8 cellular contexts compared by ENCODE assay signal in genomic region chr2:28356095-28356911, GRCh38. TPM values are rescaled to one million over a fixed set of nuclear protein-coding genes. Genes with fewer than 3 reads are reported as not detected.
DNase-seq lines count a peak whose midpoint lies in the region; ATAC-seq and TF ChIP-seq lines count a peak whose summit lies in the region.

No MANE protein-coding gene starts in this region.

- H3K27ac ChIP-seq in SJSA1: peak overlapping the region; percentile 93
- peak overlapping the region; percentile 87 to 90 for H3K27ac ChIP-seq in tibial artery

- TF ChIP-seq CTCF in tibial artery (IDR thresholded peaks at IDR 0.05): no peak

- H3K27ac Mint-ChIP-seq in activated CD4-positive, alpha-beta memory T cell treated with anti-CD3 and anti-CD28 coated beads for 36 hours: peak overlapping the region; percentile 46
- H3K27ac Mint-ChIP-seq in activated CD4-positive, alpha-beta memory T cell treated with anti-CD3 and anti-CD28 coated beads, Interleukin-2, amount 10 ng/mL, durations not matched to agents 7 days and 5 days: no peak overlapping the region
- no peak overlapping the region for H3K27ac Mint-ChIP-seq in activated T-helper 1 cell treated with anti-CD3 and anti-CD28 coated beads, Interleukin-12 subunit alpha, Interleukin-12 subunit beta, Interleukin-2, Interleukin-4 antibody, amounts not matched to agents 30 ng/mL and 10 ng/mL and 1 ng/mL, durations not matched to agents 14 hours and 24 hours and 36 hours

- CTCF ChIA-PET in activated CD4-positive, alpha-beta memory T cell treated with anti-CD3 and anti-CD28 coated beads for 36 hours (lab: Charles Lee): no interaction called here
- CTCF ChIA-PET in activated CD4-positive, alpha-beta memory T cell treated with anti-CD3 and anti-CD28 coated beads, Interleukin-2, amount 10 ng/mL, durations not matched to agents 7 days and 5 days (lab: Charles Lee): interaction anchor here (1.3 kb wide), 1 partner anchor 35 kb away, joined by 3 read pairs; no protein-coding TSS in a partner anchor

- ATAC-seq in GM18868 (IDR thresholded peaks at IDR 0.05; ENCODE audit: unreplicated experiment): no peak

- H3K27me3 ChIP-seq in SJSA1 (replicated peaks) (no peaks in the 10 kb centered on the region), tibial artery (no peaks in the 10 kb centered on the region)

- H3K4me1 Mint-ChIP-seq in activated CD4-positive, alpha-beta memory T cell treated with anti-CD3 and anti-CD28 coated beads for 36 hours (ENCODE audit: low read depth): peaks cover 45% of the 10 kb centered on the region
- H3K4me1 Mint-ChIP-seq in activated CD4-positive, alpha-beta memory T cell treated with anti-CD3 and anti-CD28 coated beads, Interleukin-2, amount 10 ng/mL, durations not matched to agents 7 days and 5 days: peaks cover 50% of the 10 kb centered on the region
- H3K4me1 Mint-ChIP-seq in activated T-helper 1 cell treated with anti-CD3 and anti-CD28 coated beads, Interleukin-12 subunit alpha, Interleukin-12 subunit beta, Interleukin-2, Interleukin-4 antibody, amounts not matched to agents 30 ng/mL and 10 ng/mL and 1 ng/mL, durations not matched to agents 14 hours and 24 hours and 36 hours (ENCODE audit: low read depth): peaks cover 22% of the 10 kb centered on the region

- H3K36me3 Mint-ChIP-seq in activated CD4-positive, alpha-beta memory T cell treated with anti-CD3 and anti-CD28 coated beads for 36 hours: no peaks in the 10 kb centered on the region
- H3K36me3 Mint-ChIP-seq in activated CD4-positive, alpha-beta memory T cell treated with anti-CD3 and anti-CD28 coated beads, Interleukin-2, amount 10 ng/mL, durations not matched to agents 7 days and 5 days (ENCODE audit: low read depth): no peaks in the 10 kb centered on the region
- peaks cover 1% of the 10 kb centered on the region for H3K36me3 Mint-ChIP-seq in activated T-helper 1 cell treated with anti-CD3 and anti-CD28 coated beads, Interleukin-12 subunit alpha, Interleukin-12 subunit beta, Interleukin-2, Interleukin-4 antibody, amounts not matched to agents 30 ng/mL and 10 ng/mL and 1 ng/mL, durations not matched to agents 14 hours and 24 hours and 36 hours (ENCODE audit: low read depth)

- POLR2A ChIA-PET in activated CD4-positive, alpha-beta memory T cell treated with anti-CD3 and anti-CD28 coated beads for 36 hours (lab: Charles Lee): no interaction called here
- POLR2A ChIA-PET in activated CD4-positive, alpha-beta memory T cell treated with anti-CD3 and anti-CD28 coated beads, Interleukin-2, amount 10 ng/mL, durations not matched to agents 7 days and 5 days (lab: Charles Lee): interaction anchor here (0.9 to 9.9 kb wide), 5 partner anchors 8 to 34 kb away, joined by 3 to 114 read pairs (median 7); partner anchors contain the start of gene FOSL2

- intact Hi-C loops in activated CD4-positive, alpha-beta memory T cell treated with anti-CD3 and anti-CD28 coated beads for 36 hours (cut with micrococcal nuclease): loop anchor here (5.0 kb wide), 1 partner anchor 464 kb away; the partner anchor contains the start of genes BABAM2 and RBKS
- intact Hi-C loops in tibial artery (cut with DNase I; ENCODE audit: low total_unique reads): no loop called here
- intact Hi-C loops in activated T-helper 1 cell treated with anti-CD3 and anti-CD28 coated beads, Interleukin-12 subunit alpha, Interleukin-12 subunit beta, Interleukin-2, Interleukin-4 antibody, amounts not matched to agents 30 ng/mL and 10 ng/mL and 1 ng/mL, durations not matched to agents 14 hours and 24 hours and 36 hours (cut with micrococcal nuclease): no loop called here

- H3K36me3 ChIP-seq in SJSA1 (no peaks in the 10 kb centered on the region), tibial artery (no peaks in the 10 kb centered on the region)

- DNase-seq in activated CD4-positive, alpha-beta memory T cell treated with anti-CD3 and anti-CD28 coated beads for 36 hours: peak; percentile 50
- no peak for DNase-seq in activated CD4-positive, alpha-beta memory T cell treated with anti-CD3 and anti-CD28 coated beads, Interleukin-2, amount 10 ng/mL, durations not matched to agents 7 days and 5 days
- DNase-seq in SJSA1 (ENCODE audit: low read depth in 1 of 2, low spot score in 2 of 2) (peak; percentile 96 to 98), epidermal melanocyte (ENCODE audit: insufficient read length, low spot score) (peak; percentile 94), middle frontal gyrus (ENCODE audit: extremely low spot score, low spot score) (peak; percentile 32), tibial artery (peak; percentile 95 to 98)
- no peak for DNase-seq in activated T-helper 1 cell treated with anti-CD3 and anti-CD28 coated beads, Interleukin-12 subunit alpha, Interleukin-12 subunit beta, Interleukin-2, Interleukin-4 antibody, amounts not matched to agents 30 ng/mL and 10 ng/mL and 1 ng/mL, durations not matched to agents 14 hours and 24 hours and 36 hours (ENCODE audit: low spot score)

- H3K4me1 ChIP-seq in SJSA1 (replicated peaks) (peaks cover 78% of the 10 kb centered on the region), tibial artery (peaks cover 4 to 22% (median 20%) of the 10 kb centered on the region in 4 donors)

- H3K4me3 Mint-ChIP-seq in activated CD4-positive, alpha-beta memory T cell treated with anti-CD3 and anti-CD28 coated beads for 36 hours: no peak overlapping the region
- H3K4me3 Mint-ChIP-seq in activated CD4-positive, alpha-beta memory T cell treated with anti-CD3 and anti-CD28 coated beads, Interleukin-2, amount 10 ng/mL, durations not matched to agents 7 days and 5 days: no peak overlapping the region
- no peak overlapping the region for H3K4me3 Mint-ChIP-seq in activated T-helper 1 cell treated with anti-CD3 and anti-CD28 coated beads, Interleukin-12 subunit alpha, Interleukin-12 subunit beta, Interleukin-2, Interleukin-4 antibody, amounts not matched to agents 30 ng/mL and 10 ng/mL and 1 ng/mL, durations not matched to agents 14 hours and 24 hours and 36 hours

- no peaks in the 10 kb centered on the region for H3K9me3 ChIP-seq in SJSA1 (replicated peaks)
- H3K9me3 ChIP-seq in tibial artery: no peaks in the 10 kb centered on the region

- H3K4me3 ChIP-seq in SJSA1 (no peak overlapping the region), tibial artery (no peak overlapping the region)

- H3K9me3 Mint-ChIP-seq in activated CD4-positive, alpha-beta memory T cell treated with anti-CD3 and anti-CD28 coated beads for 36 hours: no peaks in the 10 kb centered on the region
- no peaks in the 10 kb centered on the region for H3K9me3 Mint-ChIP-seq in activated CD4-positive, alpha-beta memory T cell treated with anti-CD3 and anti-CD28 coated beads, Interleukin-2, amount 10 ng/mL, durations not matched to agents 7 days and 5 days
- no peaks in the 10 kb centered on the region for H3K9me3 Mint-ChIP-seq in activated T-helper 1 cell treated with anti-CD3 and anti-CD28 coated beads, Interleukin-12 subunit alpha, Interleukin-12 subunit beta, Interleukin-2, Interleukin-4 antibody, amounts not matched to agents 30 ng/mL and 10 ng/mL and 1 ng/mL, durations not matched to agents 14 hours and 24 hours and 36 hours

- H3K27me3 Mint-ChIP-seq in activated CD4-positive, alpha-beta memory T cell treated with anti-CD3 and anti-CD28 coated beads for 36 hours: no peaks in the 10 kb centered on the region
- H3K27me3 Mint-ChIP-seq in activated CD4-positive, alpha-beta memory T cell treated with anti-CD3 and anti-CD28 coated beads, Interleukin-2, amount 10 ng/mL, durations not matched to agents 7 days and 5 days: no peaks in the 10 kb centered on the region
- H3K27me3 Mint-ChIP-seq in activated T-helper 1 cell treated with anti-CD3 and anti-CD28 coated beads, Interleukin-12 subunit alpha, Interleukin-12 subunit beta, Interleukin-2, Interleukin-4 antibody, amounts not matched to agents 30 ng/mL and 10 ng/mL and 1 ng/mL, durations not matched to agents 14 hours and 24 hours and 36 hours (ENCODE audit: insufficient read depth): peaks cover 8% of the 10 kb centered on the region

RNA-seq across cellular contexts. Expression of gene FOSL2, which starts 36.4 kb away (rescaled TPM):
- total RNA-seq in activated CD4-positive, alpha-beta memory T cell treated with anti-CD3 and anti-CD28 coated beads for 36 hours: 100 to 1,000 TPM; 172 to 182 TPM
- 100 to 1,000 TPM in 1 of 2 experiments, 10 to 100 TPM in 1; 96.4 to 100 TPM for total RNA-seq in activated CD4-positive, alpha-beta memory T cell treated with anti-CD3 and anti-CD28 coated beads, Interleukin-2, amount 10 ng/mL, durations not matched to agents 7 days and 5 days
- total RNA-seq in SJSA1 (2014; rRNA removed; shearing (Covaris generic)): 28.8 and 44.7 TPM in 2 replicates
- total RNA-seq in activated T-helper 1 cell treated with anti-CD3 and anti-CD28 coated beads, Interleukin-12 subunit alpha, Interleukin-12 subunit beta, Interleukin-2, Interleukin-4 antibody, amounts not matched to agents 30 ng/mL and 10 ng/mL and 1 ng/mL, durations not matched to agents 14 hours and 24 hours and 36 hours: 54.9 and 55.0 TPM in 2 replicates

Comparison
In these comparisons a context has a peak if more than half of its experiments do, and no peak if none do; other contexts are left out.
1. DNase-seq: peak in activated CD4-positive, alpha-beta memory T cell treated with anti-CD3 and anti-CD28 coated beads for 36 hours (single experiment), SJSA1 (2 of 2), epidermal melanocyte (single experiment), middle frontal gyrus (single experiment) and tibial artery (2 of 2); none in activated CD4-positive, alpha-beta memory T cell treated with anti-CD3 and anti-CD28 coated beads, Interleukin-2, amount 10 ng/mL, durations not matched to agents 7 days and 5 days (single experiment) and activated T-helper 1 cell treated with anti-CD3 and anti-CD28 coated beads, Interleukin-12 subunit alpha, Interleukin-12 subunit beta, Interleukin-2, Interleukin-4 antibody, amounts not matched to agents 30 ng/mL and 10 ng/mL and 1 ng/mL, durations not matched to agents 14 hours and 24 hours and 36 hours (single experiment).